ENCODE assay signal across 17 cellular contexts in genomic region chr2:64394174-64394573, GRCh38. TPM values are rescaled to one million over a fixed set of nuclear protein-coding genes. Genes with fewer than 3 reads are reported as not detected.
DNase-seq lines count a peak whose midpoint lies in the region; ATAC-seq, FAIRE-seq and TF ChIP-seq lines count a peak whose summit lies in the region.
"Had no signal": no experiment of that assay in that cellular context is flagged by ENCODE, and none has a peak within 500 bp of the region (broad histone marks: within the 10 kb centered on the region; RNA-seq: fewer than 3 reads in every experiment).

No MANE protein-coding gene starts in this region.

- no peak overlapping the region for H2BK5ac ChIP-seq in mesenchymal stem cell (ENCODE audit: low read depth, low read length, poor library complexity, severe bottlenecking)

- no peak for TF ChIP-seq CTCF in colonic mucosa (IDR thresholded peaks at IDR 0.05)
- no peak for TF ChIP-seq CTCF in HepG2 (CRISPR knock-in tag; IDR thresholded peaks at IDR 0.05)

- in situ Hi-C loops in HepG2 (cut with HindIII; ENCODE audit: extremely low pct_ligation_motif_present, low pct_unique_long_range_greater_than_20kb): no loop called here

- H3K4me3 ChIP-seq in colonic mucosa (no peak overlapping the region), HepG2 (replicated peaks in 1 of 3; ENCODE audit: insufficient read depth in 1 of 3, low read depth in 2 of 3, low read length in 3 of 3) (no peak overlapping the region), small intestine (ENCODE audit: low read depth in 1 of 2, low read length in 2 of 2) (no peak overlapping the region), mesenchymal stem cell (ENCODE audit: insufficient read depth in 1 of 2, low read depth in 1 of 2, low read length in 2 of 2) (no peak overlapping the region)
- H3K4me3 ChIP-seq: BLaER1 treated with 17β-estradiol and CSF1 and Interleukin-3, amounts not matched to agents 10 nM and 100 nM; GM12878 had no signal

- no peak overlapping the region for H2BK15ac ChIP-seq in mesenchymal stem cell (ENCODE audit: low read depth, poor library complexity, severe bottlenecking)

- TF ChIP-seq POLR2A in HepG2 (IDR thresholded peaks at IDR 0.05; ENCODE audit: insufficient read depth in 1 of 2, low read depth in 2 of 2, low read length in 2 of 2): no peak

- H3K27ac ChIP-seq in colonic mucosa (no peak overlapping the region), HepG2 (ENCODE audit: extremely low read length, insufficient read depth, low read length) (no peak overlapping the region), small intestine (ENCODE audit: low read depth in 1 of 2, low read length in 1 of 2) (peak overlapping the region in 1 of 2 donors; percentile 15), mesenchymal stem cell (ENCODE audit: low read length, poor library complexity, severe bottlenecking) (no peak overlapping the region)
- H3K27ac ChIP-seq: BLaER1 treated with 17β-estradiol and CSF1 and Interleukin-3, amounts not matched to agents 10 nM and 100 nM had no signal

- H3K18ac ChIP-seq in mesenchymal stem cell (ENCODE audit: low read depth in 1 of 2, low read length in 2 of 2): no peak overlapping the region

- H3K9ac ChIP-seq in colonic mucosa (ENCODE audit: low read depth in 2 of 2, low read length in 2 of 2) (no peak overlapping the region), HepG2 (ENCODE audit: insufficient read depth, low read depth, low read length) (no peak overlapping the region), mesenchymal stem cell (ENCODE audit: low read length) (no peak overlapping the region)
- H3K9ac ChIP-seq: BLaER1 treated with 17β-estradiol and CSF1 and Interleukin-3, amounts not matched to agents 10 nM and 100 nM had no signal

- no peak; the same call in 2 of the 3 replicates for ATAC-seq in HepG2
- ATAC-seq in GM19452 (IDR thresholded peaks at IDR 0.05; ENCODE audit: unreplicated experiment): no peak
- no peak for ATAC-seq in HG03135 (IDR thresholded peaks at IDR 0.05; ENCODE audit: unreplicated experiment)
- ATAC-seq: GM12878 had no signal

- no peak overlapping the region for H3K4ac ChIP-seq in mesenchymal stem cell (ENCODE audit: low read depth in 1 of 2, low read length in 2 of 2)

- no TSS peak for BruUV-seq in HepG2 (replicated peaks; lab: Mats Ljungman, UMichigan)

- no peaks in the 10 kb centered on the region for H3K79me2 ChIP-seq in HepG2 (ENCODE audit: insufficient read depth, low read length)

- no peak for TF ChIP-seq RAD21 in HepG2 (CRISPR knock-in tag; IDR thresholded peaks at IDR 0.05)

- no peak overlapping the region for H3K4me2 ChIP-seq in HepG2 (ENCODE audit: low read depth, low read length)
- no peak overlapping the region for H3K4me2 ChIP-seq in mesenchymal stem cell (ENCODE audit: low read length, poor library complexity, severe bottlenecking)
- H3K4me2 ChIP-seq: BLaER1 treated with 17β-estradiol and CSF1 and Interleukin-3, amounts not matched to agents 10 nM and 100 nM had no signal

- no peak for FAIRE-seq in HepG2 (lab: Jason Lieb, UNC)
- FAIRE-seq in small intestine (lab: Jason Lieb, UNC): no peak
- FAIRE-seq: GM12878, H1 had no signal

- H3K23ac ChIP-seq in mesenchymal stem cell (ENCODE audit: low read length in 2 of 2): no peak overlapping the region

- H3K27me3 ChIP-seq in colonic mucosa (no peaks in the 10 kb centered on the region), HepG2 (ENCODE audit: control insufficient read depth in 1 of 2, insufficient read depth in 2 of 2, low read length in 2 of 2) (no peaks in the 10 kb centered on the region), small intestine (ENCODE audit: control insufficient read depth in 2 of 2, insufficient read depth in 2 of 2, low read length in 2 of 2) (no peaks in the 10 kb centered on the region), mesenchymal stem cell (ENCODE audit: control insufficient read depth in 1 of 2, insufficient read depth in 1 of 2, low read length in 2 of 2) (peaks cover 4 to 16% of the 10 kb centered on the region in 2 experiments)
- H3K27me3 ChIP-seq: BLaER1 treated with 17β-estradiol and CSF1 and Interleukin-3, amounts not matched to agents 10 nM and 100 nM had no signal

- no peaks in the 10 kb centered on the region for H4K20me1 ChIP-seq in HepG2 (ENCODE audit: insufficient read depth, low read length)
- H4K20me1 ChIP-seq: BLaER1 treated with 17β-estradiol and CSF1 and Interleukin-3, amounts not matched to agents 10 nM and 100 nM had no signal

- no peak overlapping the region for H3K14ac ChIP-seq in mesenchymal stem cell (ENCODE audit: low read length in 2 of 2)

- CTCF ChIA-PET in HepG2 (lab: Yijun Ruan, JAX; ENCODE audit: low intra/inter-chr PET ratio, low total read pairs): no interaction called here

- H3K36me3 ChIP-seq in colonic mucosa (no peaks in the 10 kb centered on the region), HepG2 (replicated peaks in 1 of 2; ENCODE audit: control insufficient read depth in 1 of 2, insufficient read depth in 2 of 2, low read length in 2 of 2) (no peaks in the 10 kb centered on the region), small intestine (ENCODE audit: control insufficient read depth in 2 of 2, insufficient read depth in 2 of 2, low read length in 2 of 2) (no peaks in the 10 kb centered on the region), mesenchymal stem cell (ENCODE audit: control insufficient read depth in 1 of 2, insufficient read depth in 2 of 2, low read depth in 1 of 2, low read length in 2 of 2) (no peaks in the 10 kb centered on the region)
- H3K36me3 ChIP-seq: BLaER1 treated with 17β-estradiol and CSF1 and Interleukin-3, amounts not matched to agents 10 nM and 100 nM had no signal

- H3K9me3 ChIP-seq in colonic mucosa: no peaks in the 10 kb centered on the region
- 0 out of 2 replicates have a peak, but pooled peaks cover 4% of the 10 kb centered on the region for H3K9me3 ChIP-seq in HepG2 (ENCODE audit: low read length)
- no peaks in the 10 kb centered on the region for H3K9me3 ChIP-seq in small intestine (ENCODE audit: control insufficient read depth, low read depth)
- peaks cover 14% of the 10 kb centered on the region for H3K9me3 ChIP-seq in mesenchymal stem cell (ENCODE audit: control insufficient read depth, low read length)

- H2AFZ ChIP-seq in HepG2 (ENCODE audit: low read length) (no peak overlapping the region), mesenchymal stem cell (ENCODE audit: low read depth, low read length) (no peak overlapping the region)

- H3K79me1 ChIP-seq in mesenchymal stem cell (replicated peaks; ENCODE audit: low read length, poor library complexity, severe bottlenecking): no peaks in the 10 kb centered on the region

- H3K4me1 ChIP-seq in colonic mucosa (no peaks in the 10 kb centered on the region), HepG2 (ENCODE audit: insufficient read depth, low read length) (peaks cover 42% of the 10 kb centered on the region), small intestine (ENCODE audit: control insufficient read depth in 2 of 2, insufficient read depth in 1 of 2, low read depth in 1 of 2, low read length in 1 of 2) (peaks cover 0 to 6% of the 10 kb centered on the region in 2 donors), mesenchymal stem cell (ENCODE audit: control insufficient read depth, insufficient read depth, low read depth, low read length) (no peaks in the 10 kb centered on the region)

- intact Hi-C loops in colonic mucosa (cut with DNase I) (no loop called here), HepG2 (cut with micrococcal nuclease; ENCODE audit: unreplicated experiment) (no loop called here)

- POLR2A ChIA-PET in HepG2 (lab: Yijun Ruan, JAX): no interaction called here

- no peak overlapping the region for H2AK5ac ChIP-seq in mesenchymal stem cell (ENCODE audit: low read length, severe bottlenecking)

- no peak overlapping the region for H4K8ac ChIP-seq in mesenchymal stem cell (ENCODE audit: low read length)

- no peak overlapping the region for H2BK12ac ChIP-seq in mesenchymal stem cell (ENCODE audit: low read length in 2 of 2)

- peak; percentile 7 for DNase-seq in colonic mucosa
- DNase-seq in HepG2 (ENCODE audit: low spot score): no peak
- peak; percentile 82 for DNase-seq in small intestine
- DNase-seq in mesenchymal stem cell: no peak
- DNase-seq: CD4-positive, CD25-positive, alpha-beta regulatory T cell; CD8-positive, alpha-beta memory T cell; COR-L47; DMS 273 treated with DMSO at 0.1 percent for 48 hours; DMS53; DND-41; EL; H9 had no signal

- H4K91ac ChIP-seq in mesenchymal stem cell (ENCODE audit: low read length): no peak overlapping the region

- WGBS in HepG2 (ENCODE audit: low lambda C conversion rate): 42% methylated on average over 3 of the region's 3 CpGs
- 75 to 90% (median 75%) methylated on average over 3 of the region's 3 CpGs for WGBS in small intestine, 3 donors
- WGBS in mesenchymal stem cell: 98% methylated on average over 3 of the region's 3 CpGs

- no peak overlapping the region for H2BK120ac ChIP-seq in mesenchymal stem cell (ENCODE audit: low read depth, low read length)

- no peak for TF ChIP-seq EP300 in HepG2 (IDR thresholded peaks at IDR 0.05; ENCODE audit: low read depth in 2 of 2, low read length in 2 of 2)
- no peak for TF ChIP-seq EP300 in HepG2 (CRISPR knock-in tag; IDR thresholded peaks at IDR 0.05; ENCODE audit: borderline replicate concordance)

RNA-seq across cellular contexts. Expression of gene LGALSL, which starts 59.8 kb away (rescaled TPM):
- total RNA-seq in colonic mucosa (10 to 100 TPM; 26.4 to 34.8 TPM), HepG2 (2016; rRNA removed; fragmentation: Illumina TruSeq; extraction: Trizol) (15.4 and 22.6 TPM in 2 replicates)
- total RNA-seq in HepG2 (2016; cell fraction: cytosol; rRNA removed; fragmentation: Illumina TruSeq; extraction: Trizol; ENCODE audit: low read depth): 6.1 and 12.0 TPM in 2 replicates
- 15.9 and 18.2 TPM in 2 replicates for total RNA-seq in HepG2 (2016; cell fraction: insoluble cytoplasmic fraction; rRNA removed; fragmentation: Illumina TruSeq; extraction: Trizol)
- total RNA-seq in HepG2 (2016; cell fraction: membrane; rRNA removed; fragmentation: Illumina TruSeq; extraction: Trizol): 15.5 and 19.7 TPM in 2 replicates
- 7.0 and 10.0 TPM in 2 replicates for total RNA-seq in HepG2 (2016; cell fraction: nucleus; rRNA removed; fragmentation: Illumina TruSeq; extraction: Trizol)
- polyA plus RNA-seq in HepG2 (2011; rRNA removed) (16.2 and 20.0 TPM in 2 replicates), small intestine (10 to 100 TPM in 2 of 3 donors, 1 to 10 TPM in 1; 6.0 to 28.6 (median 24.8) TPM)
- 17.5 and 21.3 TPM in 2 replicates for polyA plus RNA-seq in HepG2 (2011; cell fraction: cytosol; rRNA removed)
- polyA plus RNA-seq in HepG2 (2011; cell fraction: nucleus; rRNA removed): 8.2 and 8.9 TPM in 2 replicates
- 18.4 and 25.6 TPM in 2 replicates for polyA plus RNA-seq in HepG2 (2012)
- 19.9 and 23.2 TPM in 2 replicates for polyA plus RNA-seq in HepG2 (2016; cell fraction: cytosol; fragmentation: Illumina TruSeq; extraction: Trizol; ENCODE audit: low read depth)
- 28.6 and 32.5 TPM in 2 replicates for polyA plus RNA-seq in HepG2 (2016; cell fraction: insoluble cytoplasmic fraction; fragmentation: Illumina TruSeq; extraction: Trizol; ENCODE audit: low read depth)
- 19.7 and 21.5 TPM in 2 replicates for polyA plus RNA-seq in HepG2 (2016; cell fraction: membrane; fragmentation: Illumina TruSeq; extraction: Trizol; ENCODE audit: low read depth)
- 15.4 and 23.3 TPM in 2 replicates for polyA plus RNA-seq in HepG2 (2016; cell fraction: nucleus; fragmentation: Illumina TruSeq; extraction: Trizol; ENCODE audit: insufficient read depth, low read depth)
- polyA minus RNA-seq in HepG2 (2011; rRNA and poly(A)+ RNA removed; ENCODE audit: low replicate concordance): 8.2 and 17.7 TPM in 2 replicates
- polyA minus RNA-seq in HepG2 (2011; cell fraction: cytosol; rRNA and poly(A)+ RNA removed): 16.6 and 18.6 TPM in 2 replicates
- polyA minus RNA-seq in HepG2 (2011; cell fraction: nucleus; rRNA and poly(A)+ RNA removed): 5.4 and 7.6 TPM in 2 replicates
- 8.2 TPM for polyA plus RNA-seq in mesenchymal stem cell (2013, experiment 1 of 2)
- polyA plus RNA-seq in mesenchymal stem cell (2013, experiment 2 of 2): 9.2 TPM

Comparison
In these comparisons a context has a peak if more than half of its experiments do, and no peak if none do; other contexts are left out.
1. DNase-seq: peak in colonic mucosa (single experiment) and small intestine (single experiment); none in HepG2 (single experiment) and mesenchymal stem cell (single experiment).